Comparison of ENCODE assay signal across 6 cellular contexts in the genomic region with DNA sequence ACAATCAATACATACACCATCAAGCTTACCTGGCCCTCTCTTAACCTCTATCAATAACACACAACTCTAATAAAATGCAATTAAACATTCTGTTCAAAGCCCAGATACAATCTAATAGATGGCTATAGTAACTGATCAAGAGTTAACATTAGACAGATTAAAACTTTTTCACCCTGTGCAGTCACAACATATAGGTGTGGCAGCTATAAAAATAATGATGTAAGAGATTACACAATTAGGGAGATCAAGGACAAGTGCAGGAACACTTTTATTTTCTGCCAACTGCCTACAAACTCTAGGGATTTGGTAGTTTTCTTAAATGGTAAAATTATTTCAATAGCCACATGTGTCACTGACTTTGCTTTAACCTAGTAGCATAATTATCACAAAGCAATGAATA.
A peak's percentile ranks its signal among the peaks of the same experiment; 100 is the strongest.
DNase-seq lines count a peak whose midpoint lies in the region; ATAC-seq, FAIRE-seq and TF ChIP-seq lines count a peak whose summit lies in the region.
"Not testable (repeated sequence)": the region's sequence is repeated elsewhere in the genome, so short reads cannot be mapped to it uniquely, and the experiment has no call there.

No MANE protein-coding gene starts in this region.

- H3K27me3 Mint-ChIP-seq in astrocyte (ENCODE audit: low read depth, unreplicated experiment): not testable (repeated sequence)

- H3K4me2 ChIP-seq in astrocyte (ENCODE audit: low read length): not testable (repeated sequence)

- H4K20me1 ChIP-seq in astrocyte (ENCODE audit: insufficient read depth, low read length): not testable (repeated sequence)

- H3K4me3 Mint-ChIP-seq in astrocyte (ENCODE audit: unreplicated experiment): not testable (repeated sequence)

- H3K4me1 Mint-ChIP-seq in astrocyte (ENCODE audit: low read depth, unreplicated experiment): not testable (repeated sequence)

- not testable (repeated sequence) for H3K79me2 ChIP-seq in astrocyte (ENCODE audit: insufficient read depth, low read length)

- H3K27ac Mint-ChIP-seq in astrocyte (ENCODE audit: unreplicated experiment): not testable (repeated sequence)

- H3K27ac ChIP-seq in astrocyte (ENCODE audit: low read depth, low read length): not testable (repeated sequence)
- H3K27ac ChIP-seq in small intestine (ENCODE audit: low read depth in 1 of 2, low read length in 1 of 2): peak overlapping the region; percentile 55 to 75

- not testable (repeated sequence) for H3K36me3 Mint-ChIP-seq in astrocyte (ENCODE audit: low read depth, unreplicated experiment)

- intact Hi-C loops in mucosa of descending colon (cut with DNase I, micrococcal nuclease): not testable (repeated sequence)

- not testable (repeated sequence) for H3K4me1 ChIP-seq in astrocyte (ENCODE audit: insufficient read depth, low read length); mucosa of descending colon (ENCODE audit: low read depth); small intestine (ENCODE audit: control insufficient read depth in 2 of 2, insufficient read depth in 1 of 2, low read depth in 1 of 2, low read length in 1 of 2)

- H3K9me3 ChIP-seq in astrocyte (ENCODE audit: insufficient read depth, low read depth, low read length); mucosa of descending colon; small intestine (ENCODE audit: control insufficient read depth, low read depth): not testable (repeated sequence)

- peak; percentile 73 for ATAC-seq in esophagus mucosa
- ATAC-seq in left lobe of liver: peak; percentile 18
- peak; percentile 69 for ATAC-seq in mucosa of descending colon

- H3K27me3 ChIP-seq in astrocyte (ENCODE audit: insufficient read depth, low read length); small intestine (ENCODE audit: control insufficient read depth in 2 of 2, insufficient read depth in 2 of 2, low read length in 2 of 2): not testable (repeated sequence)

- H3K9me3 Mint-ChIP-seq in astrocyte (ENCODE audit: unreplicated experiment): not testable (repeated sequence)

- not testable (repeated sequence) for TF ChIP-seq CTCF in astrocyte (IDR thresholded peaks at IDR 0.05; ENCODE audit: insufficient read depth, low read depth, low read length); mucosa of descending colon (IDR thresholded peaks at IDR 0.05)

- not testable (repeated sequence) for H3K4me3 ChIP-seq in astrocyte (ENCODE audit: insufficient read depth, low read depth, low read length); mucosa of descending colon; small intestine (ENCODE audit: low read depth in 1 of 2, low read length in 2 of 2)

- H3K9ac ChIP-seq in astrocyte (ENCODE audit: low read length): not testable (repeated sequence)

- not testable (repeated sequence) for DNase-seq in astrocyte (ENCODE audit: low read depth); left lobe of liver (ENCODE audit: low spot score); mucosa of descending colon
- peak; percentile 57 for DNase-seq in small intestine

- not testable (repeated sequence) for H2AFZ ChIP-seq in astrocyte (ENCODE audit: low read depth, low read length)

- not testable (repeated sequence) for H3K36me3 ChIP-seq in astrocyte (ENCODE audit: insufficient read depth, low read length); mucosa of descending colon (ENCODE audit: low read depth); small intestine (ENCODE audit: control insufficient read depth in 2 of 2, insufficient read depth in 2 of 2, low read length in 2 of 2)

- FAIRE-seq in G401.6 (lab: Jason Lieb, UNC) (peak; percentile 11), astrocyte (lab: Jason Lieb, UNC) (peak; percentile 17), small intestine (lab: Jason Lieb, UNC) (peak; percentile 36)

Comparison
In these comparisons a context has a peak if more than half of its experiments do, and no peak if none do; other contexts are left out.
1. ATAC-seq: peak in every context shown above with its lines; median percentile 73 in esophagus mucosa; 69 in mucosa of descending colon; 18 in left lobe of liver.